ENCODE assay signal across 11 cellular contexts in the genomic region with DNA sequence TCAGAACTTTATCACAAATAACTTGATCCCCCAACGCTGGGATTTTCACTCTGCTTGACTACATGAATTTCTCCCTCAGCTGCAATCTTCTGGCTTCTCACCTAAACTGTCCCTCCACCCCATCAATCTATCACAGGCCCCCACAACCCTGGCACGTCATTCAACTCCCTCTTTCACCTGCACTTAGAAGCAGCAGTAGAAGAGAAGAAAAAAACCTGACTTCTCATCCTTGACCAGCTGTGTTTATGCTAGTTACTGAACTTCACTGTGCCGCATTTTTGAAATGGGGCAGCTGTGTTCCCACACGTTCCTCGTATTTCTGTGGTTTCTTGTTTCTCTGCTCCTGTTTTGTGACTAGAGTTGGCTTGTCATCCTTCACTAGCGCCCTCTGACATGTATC. TPM values are rescaled to one million over a fixed set of nuclear protein-coding genes. Genes with fewer than 3 reads are reported as not detected.
DNase-seq lines count a peak whose midpoint lies in the region; ATAC-seq and TF ChIP-seq lines count a peak whose summit lies in the region.
"Had no signal": no experiment of that assay in that cellular context is flagged by ENCODE, and none has a peak within 500 bp of the region (broad histone marks: within the 10 kb centered on the region; RNA-seq: fewer than 3 reads in every experiment).

No MANE protein-coding gene starts in this region.

- in situ Hi-C loops in brain microvascular endothelial cell (cut with HindIII; ENCODE audit: low pct_ligation_motif_present, low sequenced_read_pairs): no loop called here

- no peak overlapping the region for H3K27ac ChIP-seq in brain microvascular endothelial cell
- H3K27ac ChIP-seq: A549 had no signal

- TF ChIP-seq CTCF in brain microvascular endothelial cell (IDR thresholded peaks at IDR 0.05; ENCODE audit: low read depth, low read length, missing control alignments): no peak

- no peak overlapping the region for H3K4me3 ChIP-seq in brain microvascular endothelial cell (ENCODE audit: low read depth, low read length)
- H3K4me3 ChIP-seq in skeletal muscle satellite cell (ENCODE audit: low read length): no peak overlapping the region
- H3K4me3 ChIP-seq: A549, skin epidermis, transverse colon had no signal

- DNase-seq in NCI-H2107 treated with DMSO at 0.1 percent for 48 hours (lab: John Stamatoyannopoulos, UW; ENCODE audit: unreplicated experiment): peak; percentile 14
- DNase-seq in NCI-H2107 (lab: John Stamatoyannopoulos, UW): no peak
- DNase-seq in brain microvascular endothelial cell: peak; percentile 41
- DNase-seq in NCI-H82 (lab: John Stamatoyannopoulos, UW): no peak
- DNase-seq in NOMO-1 treated with dmso at 0.1 percent for 144 hours (lab: John Stamatoyannopoulos, UW; ENCODE audit: unreplicated experiment): no peak
- DNase-seq: transverse colon had no signal

- H3K4me1 ChIP-seq in skeletal muscle satellite cell (ENCODE audit: control insufficient read depth, insufficient read depth, low read length): peaks cover 19% of the 10 kb centered on the region

- ATAC-seq in HG03064 (IDR thresholded peaks at IDR 0.05; ENCODE audit: low read depth, unreplicated experiment): peak; percentile 75
- no peak for ATAC-seq in activated CD4-positive, CD25-positive, alpha-beta regulatory T cell treated with anti-CD3 and anti-CD28 coated beads, Interleukin-2, amount 50 U/mL, for 24 hours
- ATAC-seq: A549 had no signal

- no peaks in the 10 kb centered on the region for H3K36me3 ChIP-seq in brain microvascular endothelial cell (replicated peaks)
- H3K36me3 ChIP-seq in skeletal muscle satellite cell (ENCODE audit: insufficient read depth, low read length): no peaks in the 10 kb centered on the region
- H3K36me3 ChIP-seq: transverse colon had no signal

- H3K9ac ChIP-seq in skeletal muscle satellite cell (ENCODE audit: low read depth, low read length): no peak overlapping the region

- H3K4me2 ChIP-seq in skeletal muscle satellite cell (ENCODE audit: low read length): peak overlapping the region; percentile 19
- H3K4me2 ChIP-seq: A549 had no signal

- H3K9me3 ChIP-seq in skeletal muscle satellite cell (replicated peaks; ENCODE audit: low read length): no peaks in the 10 kb centered on the region
- H3K9me3 ChIP-seq: A549, transverse colon had no signal

- no peaks in the 10 kb centered on the region for H3K27me3 ChIP-seq in brain microvascular endothelial cell (replicated peaks)
- no peaks in the 10 kb centered on the region for H3K27me3 ChIP-seq in skeletal muscle satellite cell (ENCODE audit: control insufficient read depth, insufficient read depth, low read length)
- H3K27me3 ChIP-seq: transverse colon had no signal

RNA-seq across cellular contexts. Expression of a gene that starts 35.0 kb away (rescaled TPM):
- total RNA-seq in skeletal muscle satellite cell (2012; rRNA removed): 10.1 and 11.8 TPM in 2 replicates

Comparison
In these comparisons a context has a peak if more than half of its experiments do, and no peak if none do; other contexts are left out.
1. DNase-seq: peak in NCI-H2107 treated with DMSO at 0.1 percent for 48 hours (single experiment) and brain microvascular endothelial cell (single experiment); none in NCI-H2107 (single experiment), NCI-H82 (single experiment) and NOMO-1 treated with dmso at 0.1 percent for 144 hours (single experiment).